1 cellular context compared by ENCODE assay signal in genomic region chr22:39528681-39529486, GRCh38.
TF ChIP-seq lines count a peak whose summit lies in the region.

No MANE protein-coding gene starts in this region.

TF ChIP-seq in K562, 482 proteins besides CTCF, POLR2A, EP300 and RAD21 (continues in another document):
- TF ChIP-seq RBM15 (IDR thresholded peaks at IDR 0.05; ENCODE audit: insufficient read depth, low read length) (no peak), MYC (IDR thresholded peaks at IDR 0.05; ENCODE audit: low read depth, low read length) (peak; percentile 45), MYC (CRISPR knock-in tag; IDR thresholded peaks at IDR 0.05; ENCODE audit: borderline replicate concordance, low read depth) (no peak), ZNF586 (CRISPR knock-in tag; conservative IDR thresholded peaks at IDR 0.05) (no peak), ZBTB12 (CRISPR knock-in tag; IDR thresholded peaks at IDR 0.05) (no peak), MBD2 (IDR thresholded peaks at IDR 0.05; ENCODE audit: borderline replicate concordance, low read depth) (no peak), FOSL1 (tag; conservative IDR thresholded peaks at IDR 0.05) (no peak), CREBBP (IDR thresholded peaks at IDR 0.05; ENCODE audit: low read depth, low read length) (no peak), TBP (optimal IDR thresholded peaks at IDR 0.05; ENCODE audit: low read depth, low read length) (no peak), THRAP3 (IDR thresholded peaks at IDR 0.05; ENCODE audit: borderline replicate concordance) (peak; percentile 91; the same call in 1 of the 2 replicates), MYBL2 (IDR thresholded peaks at IDR 0.05; ENCODE audit: low read depth) (no peak), MYBL2 (CRISPR knock-in tag; IDR thresholded peaks at IDR 0.05; ENCODE audit: borderline replicate concordance) (no peak), SIN3A (IDR thresholded peaks at IDR 0.05; ENCODE audit: borderline replicate concordance in 2 of 2, control insufficient read depth in 1 of 2, low read depth in 2 of 2, low read length in 2 of 2) (peak in 1 of 2 experiments; percentile 70; a peak in 1 of 4 replicates), HEY1 (CRISPR knock-in tag; IDR thresholded peaks at IDR 0.05; ENCODE audit: borderline replicate concordance) (no peak), SIRT6 (IDR thresholded peaks at IDR 0.05; ENCODE audit: low read depth, low read length) (no peak), POLR3A (IDR thresholded peaks at IDR 0.05; ENCODE audit: borderline replicate concordance, extremely low read depth, insufficient read depth, insufficient read length) (no peak), JUNB (CRISPR knock-in tag; conservative IDR thresholded peaks at IDR 0.05) (no peak), PHF20 (IDR thresholded peaks at IDR 0.05; ENCODE audit: partially characterized antibody) (no peak), RBFOX2 (IDR thresholded peaks at IDR 0.05; ENCODE audit: low read depth, low read length) (peak; percentile 66), ATF1 (CRISPR knock-in tag; IDR thresholded peaks at IDR 0.05) (no peak), ATF1 (tag; IDR thresholded peaks at IDR 0.05) (no peak), TRIM25 (IDR thresholded peaks at IDR 0.05; ENCODE audit: borderline replicate concordance) (no peak), SMARCC2 (IDR thresholded peaks at IDR 0.05; ENCODE audit: low read depth) (no peak), CBFA2T3 (IDR thresholded peaks at IDR 0.05) (0 out of 2 replicates have a peak, but pooled peaks have one; percentile 7), SMAD4 (CRISPR knock-in tag; conservative IDR thresholded peaks at IDR 0.05) (peak; percentile 59), FOXM1 (IDR thresholded peaks at IDR 0.05; ENCODE audit: low read depth) (peak; percentile 29; the same call in 1 of the 2 replicates), FOXM1 (CRISPR knock-in tag; IDR thresholded peaks at IDR 0.05; ENCODE audit: low read depth) (no peak), ZNF644 (tag; IDR thresholded peaks at IDR 0.05; ENCODE audit: low read depth) (no peak), SMARCB1 (IDR thresholded peaks at IDR 0.05; ENCODE audit: insufficient read length, low read depth) (no peak), ZFPM2 (CRISPR knock-in tag; IDR thresholded peaks at IDR 0.05) (no peak), ZNF121 (CRISPR knock-in tag; conservative IDR thresholded peaks at IDR 0.05) (no peak), DMBX1 (CRISPR knock-in tag; IDR thresholded peaks at IDR 0.05; ENCODE audit: borderline replicate concordance) (no peak), ZNF224 (CRISPR knock-in tag; IDR thresholded peaks at IDR 0.05) (no peak), IRF1 (CRISPR knock-in tag; IDR thresholded peaks at IDR 0.05; ENCODE audit: borderline replicate concordance) (no peak), ILK (tag; IDR thresholded peaks at IDR 0.05; ENCODE audit: borderline replicate concordance, low read depth) (no peak), NFATC3 (IDR thresholded peaks at IDR 0.05) (no peak), MTF1 (CRISPR knock-in tag; IDR thresholded peaks at IDR 0.05; ENCODE audit: borderline replicate concordance) (no peak), NR1H2 (CRISPR knock-in tag; IDR thresholded peaks at IDR 0.05) (no peak), ZZZ3 (IDR thresholded peaks at IDR 0.05) (no peak), GATA2 (CRISPR knock-in tag; IDR thresholded peaks at IDR 0.05) (no peak), GABPB2 (CRISPR knock-in tag; conservative IDR thresholded peaks at IDR 0.05) (no peak), ZNF764 (CRISPR knock-in tag; IDR thresholded peaks at IDR 0.05; ENCODE audit: low read depth) (no peak), NR3C1 (CRISPR knock-in tag; IDR thresholded peaks at IDR 0.05) (no peak), BACH1 (tag; IDR thresholded peaks at IDR 0.05) (no peak), MCM7 (IDR thresholded peaks at IDR 0.05) (no peak), NR0B1 (IDR thresholded peaks at IDR 0.05; ENCODE audit: partially characterized antibody) (no peak), ZNF75A (CRISPR knock-in tag; IDR thresholded peaks at IDR 0.05) (no peak), TFE3 (CRISPR knock-in tag; IDR thresholded peaks at IDR 0.05) (no peak), NFXL1 (CRISPR knock-in tag; IDR thresholded peaks at IDR 0.05) (no peak), SAFB (IDR thresholded peaks at IDR 0.05; ENCODE audit: borderline replicate concordance, low read depth, low read length) (no peak)
- TF ChIP-seq, protein P1, sequence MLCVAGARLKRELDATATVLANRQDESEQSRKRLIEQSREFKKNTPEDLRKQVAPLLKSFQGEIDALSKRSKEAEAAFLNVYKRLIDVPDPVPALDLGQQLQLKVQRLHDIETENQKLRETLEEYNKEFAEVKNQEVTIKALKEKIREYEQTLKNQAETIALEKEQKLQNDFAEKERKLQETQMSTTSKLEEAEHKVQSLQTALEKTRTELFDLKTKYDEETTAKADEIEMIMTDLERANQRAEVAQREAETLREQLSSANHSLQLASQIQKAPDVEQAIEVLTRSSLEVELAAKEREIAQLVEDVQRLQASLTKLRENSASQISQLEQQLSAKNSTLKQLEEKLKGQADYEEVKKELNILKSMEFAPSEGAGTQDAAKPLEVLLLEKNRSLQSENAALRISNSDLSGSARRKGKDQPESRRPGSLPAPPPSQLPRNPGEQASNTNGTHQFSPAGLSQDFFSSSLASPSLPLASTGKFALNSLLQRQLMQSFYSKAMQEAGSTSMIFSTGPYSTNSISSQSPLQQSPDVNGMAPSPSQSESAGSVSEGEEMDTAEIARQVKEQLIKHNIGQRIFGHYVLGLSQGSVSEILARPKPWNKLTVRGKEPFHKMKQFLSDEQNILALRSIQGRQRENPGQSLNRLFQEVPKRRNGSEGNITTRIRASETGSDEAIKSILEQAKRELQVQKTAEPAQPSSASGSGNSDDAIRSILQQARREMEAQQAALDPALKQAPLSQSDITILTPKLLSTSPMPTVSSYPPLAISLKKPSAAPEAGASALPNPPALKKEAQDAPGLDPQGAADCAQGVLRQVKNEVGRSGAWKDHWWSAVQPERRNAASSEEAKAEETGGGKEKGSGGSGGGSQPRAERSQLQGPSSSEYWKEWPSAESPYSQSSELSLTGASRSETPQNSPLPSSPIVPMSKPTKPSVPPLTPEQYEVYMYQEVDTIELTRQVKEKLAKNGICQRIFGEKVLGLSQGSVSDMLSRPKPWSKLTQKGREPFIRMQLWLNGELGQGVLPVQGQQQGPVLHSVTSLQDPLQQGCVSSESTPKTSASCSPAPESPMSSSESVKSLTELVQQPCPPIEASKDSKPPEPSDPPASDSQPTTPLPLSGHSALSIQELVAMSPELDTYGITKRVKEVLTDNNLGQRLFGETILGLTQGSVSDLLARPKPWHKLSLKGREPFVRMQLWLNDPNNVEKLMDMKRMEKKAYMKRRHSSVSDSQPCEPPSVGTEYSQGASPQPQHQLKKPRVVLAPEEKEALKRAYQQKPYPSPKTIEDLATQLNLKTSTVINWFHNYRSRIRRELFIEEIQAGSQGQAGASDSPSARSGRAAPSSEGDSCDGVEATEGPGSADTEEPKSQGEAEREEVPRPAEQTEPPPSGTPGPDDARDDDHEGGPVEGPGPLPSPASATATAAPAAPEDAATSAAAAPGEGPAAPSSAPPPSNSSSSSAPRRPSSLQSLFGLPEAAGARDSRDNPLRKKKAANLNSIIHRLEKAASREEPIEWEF (CRISPR knock-in tag; IDR thresholded peaks at IDR 0.05), result no peak
- TF ChIP-seq, protein P2, sequence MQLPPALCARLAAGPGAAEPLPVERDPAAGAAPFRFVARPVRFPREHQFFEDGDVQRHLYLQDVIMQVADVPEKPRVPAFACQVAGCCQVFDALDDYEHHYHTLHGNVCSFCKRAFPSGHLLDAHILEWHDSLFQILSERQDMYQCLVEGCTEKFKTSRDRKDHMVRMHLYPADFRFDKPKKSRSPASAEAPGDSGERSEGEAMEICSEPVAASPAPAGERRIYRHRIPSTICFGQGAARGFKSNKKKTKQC (CRISPR knock-in tag; IDR thresholded peaks at IDR 0.05), result peak; percentile 49; the same call in 1 of the 2 replicates
- TF ChIP-seq, protein P3, sequence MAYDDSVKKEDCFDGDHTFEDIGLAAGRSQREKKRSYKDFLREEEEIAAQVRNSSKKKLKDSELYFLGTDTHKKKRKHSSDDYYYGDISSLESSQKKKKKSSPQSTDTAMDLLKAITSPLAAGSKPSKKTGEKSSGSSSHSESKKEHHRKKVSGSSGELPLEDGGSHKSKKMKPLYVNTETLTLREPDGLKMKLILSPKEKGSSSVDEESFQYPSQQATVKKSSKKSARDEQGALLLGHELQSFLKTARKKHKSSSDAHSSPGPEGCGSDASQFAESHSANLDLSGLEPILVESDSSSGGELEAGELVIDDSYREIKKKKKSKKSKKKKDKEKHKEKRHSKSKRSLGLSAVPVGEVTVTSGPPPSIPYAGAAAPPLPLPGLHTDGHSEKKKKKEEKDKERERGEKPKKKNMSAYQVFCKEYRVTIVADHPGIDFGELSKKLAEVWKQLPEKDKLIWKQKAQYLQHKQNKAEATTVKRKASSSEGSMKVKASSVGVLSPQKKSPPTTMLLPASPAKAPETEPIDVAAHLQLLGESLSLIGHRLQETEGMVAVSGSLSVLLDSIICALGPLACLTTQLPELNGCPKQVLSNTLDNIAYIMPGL (CRISPR knock-in tag; IDR thresholded peaks at IDR 0.05), result no peak
- TF ChIP-seq, protein P4, sequence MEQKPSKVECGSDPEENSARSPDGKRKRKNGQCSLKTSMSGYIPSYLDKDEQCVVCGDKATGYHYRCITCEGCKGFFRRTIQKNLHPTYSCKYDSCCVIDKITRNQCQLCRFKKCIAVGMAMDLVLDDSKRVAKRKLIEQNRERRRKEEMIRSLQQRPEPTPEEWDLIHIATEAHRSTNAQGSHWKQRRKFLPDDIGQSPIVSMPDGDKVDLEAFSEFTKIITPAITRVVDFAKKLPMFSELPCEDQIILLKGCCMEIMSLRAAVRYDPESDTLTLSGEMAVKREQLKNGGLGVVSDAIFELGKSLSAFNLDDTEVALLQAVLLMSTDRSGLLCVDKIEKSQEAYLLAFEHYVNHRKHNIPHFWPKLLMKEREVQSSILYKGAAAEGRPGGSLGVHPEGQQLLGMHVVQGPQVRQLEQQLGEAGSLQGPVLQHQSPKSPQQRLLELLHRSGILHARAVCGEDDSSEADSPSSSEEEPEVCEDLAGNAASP (IDR thresholded peaks at IDR 0.05), result no peak
